In the genomic region with DNA sequence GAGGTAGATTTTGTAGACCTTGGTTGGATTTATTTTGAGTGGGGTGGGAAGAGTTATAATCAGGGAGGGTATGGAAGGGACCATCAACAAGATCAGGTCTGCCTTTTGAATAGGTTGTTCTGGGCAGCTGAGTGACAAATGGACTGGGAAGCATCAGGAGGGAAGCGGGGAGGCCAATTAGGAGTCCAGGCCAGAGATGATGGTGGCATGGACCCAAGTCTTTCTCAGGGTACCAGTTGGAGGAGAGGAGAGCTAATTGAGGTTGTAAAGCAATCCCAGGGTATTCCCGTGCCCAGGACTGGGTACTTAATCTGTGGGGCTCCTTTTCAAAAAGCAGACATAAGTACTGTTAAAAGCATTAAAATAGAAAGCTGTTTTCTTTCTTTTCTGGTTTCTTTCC, we compare ENCODE assay signal across 26 cellular contexts.
"Had no signal": no experiment of that assay in that cellular context is flagged by ENCODE, and none has a peak within 500 bp of the region (broad histone marks: within the 10 kb centered on the region; RNA-seq: fewer than 3 reads in every experiment).

No MANE protein-coding gene starts in this region.

- H3K27me3 ChIP-seq: left lung, neural progenitor cell, pancreas, spleen, suprapubic skin, tibial nerve, vagina had no signal

- H3K4me2 ChIP-seq: neural progenitor cell had no signal

- ATAC-seq: left colon; left lung; natural killer cell; pancreas; right cardiac atrium; sciatic nerve; stimulated activated effector memory CD8-positive, alpha-beta T cell treated with anti-CD3 and anti-CD28 coated beads, Interleukin-12 subunit alpha, Interleukin-12 subunit beta, amount 100 ng/mL, for 72 hours had no signal

- H3K4me3 ChIP-seq: left lung, lung, neural progenitor cell, pancreas, prostate gland, skin epidermis, spleen, suprapubic skin, thoracic aorta, tibial nerve, vagina had no signal

- H3K27ac ChIP-seq: left lung, neural progenitor cell, prostate gland, spleen, suprapubic skin, thoracic aorta, tibial nerve, vagina had no signal

- H3K36me3 ChIP-seq: left lung, neural progenitor cell, pancreas, prostate gland, spleen, suprapubic skin, thoracic aorta, tibial nerve, vagina had no signal

- DNase-seq: hypothalamus; immature natural killer cell; kidney; left colon; left lung; mesendoderm; naive B cell; natural killer cell; nephron progenitor cell; pancreas; posterior cingulate gyrus; retina; right cardiac atrium; spleen; stimulated activated CD4-positive, alpha-beta T cell treated with anti-CD3 and anti-CD28 coated beads, Interleukin-4, amount 100 ng/mL, for 24 hours; stimulated activated naive CD4-positive, alpha-beta T cell had no signal

- H2AFZ ChIP-seq: neural progenitor cell had no signal

- H3K9ac ChIP-seq: neural progenitor cell had no signal

- H3K9me3 ChIP-seq: left lung, pancreas, prostate gland, spleen, suprapubic skin, thoracic aorta, tibial nerve, vagina had no signal

- H3K4me1 ChIP-seq: prostate gland had no signal
